ENCODE assay signal across 1 cellular context in the genomic region with DNA sequence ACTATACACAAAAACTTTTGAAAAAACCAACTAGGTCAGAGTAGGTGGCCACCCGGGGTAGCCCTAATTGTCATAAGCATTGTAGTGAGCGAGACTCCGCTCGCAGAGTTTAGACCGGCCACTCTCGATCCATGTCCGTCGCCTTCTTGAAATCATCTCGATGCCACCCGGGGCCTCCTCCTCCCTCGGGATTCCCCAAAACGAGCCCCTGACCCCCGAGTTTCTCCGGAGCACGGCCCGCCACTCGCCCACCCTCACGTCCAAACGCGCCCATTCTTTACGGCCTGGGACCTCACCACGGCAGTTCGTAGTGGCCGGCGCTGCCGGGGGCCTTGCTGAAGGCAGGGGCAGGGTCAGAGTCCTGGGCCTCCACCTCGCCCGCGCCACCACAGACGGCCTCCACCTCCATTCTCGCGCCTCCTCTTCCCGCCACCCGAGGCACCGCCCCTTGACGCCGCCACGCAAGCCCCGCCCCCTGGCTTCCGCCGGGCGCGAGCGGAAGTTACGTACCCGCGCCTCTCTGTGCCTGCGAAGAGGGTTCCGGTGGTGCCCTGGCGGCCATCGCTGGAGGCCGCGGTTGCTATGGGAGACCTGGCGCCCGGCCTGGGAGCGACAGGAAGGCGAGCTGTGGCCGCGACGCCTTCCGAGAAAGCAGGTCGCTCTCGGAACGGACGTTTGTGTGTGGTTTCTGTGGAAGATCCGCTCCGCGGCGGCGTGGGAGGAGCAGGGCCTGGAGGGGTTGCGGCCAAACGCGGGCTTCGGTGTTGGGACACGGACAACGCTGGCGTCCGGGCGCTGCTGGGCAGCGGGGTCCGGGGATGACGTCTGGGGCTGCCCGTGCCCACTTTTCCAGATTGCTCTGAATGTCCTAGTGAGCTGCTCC.
TF ChIP-seq lines count a peak whose summit lies in the region.

RFC2 (minus strand) TSS at position 425 of the 883 bp plus-strand sequence; CDS start at position 409, 16 bp downstream.

TF ChIP-seq in GM23338, 12 proteins besides CTCF, POLR2A, EP300 and RAD21 (continued from another document):
- TF ChIP-seq ZNF462 (CRISPR knock-in tag; IDR thresholded peaks at IDR 0.05) (no peak), POLR2AphosphoS5 (IDR thresholded peaks at IDR 0.05; ENCODE audit: low read depth) (peak; percentile 95), STAT1 (IDR thresholded peaks at IDR 0.05; ENCODE audit: unreplicated experiment) (no peak), EZH2 (IDR thresholded peaks at IDR 0.05; ENCODE audit: low read depth, unreplicated experiment) (no peak), EZH2phosphoT487 (IDR thresholded peaks at IDR 0.05; ENCODE audit: unreplicated experiment) (no peak), ZNF331 (CRISPR knock-in tag; IDR thresholded peaks at IDR 0.05; ENCODE audit: low read depth) (no peak), NANOG (IDR thresholded peaks at IDR 0.05; ENCODE audit: borderline replicate concordance) (no peak), JUNB (IDR thresholded peaks at IDR 0.05; ENCODE audit: unreplicated experiment) (no peak), CREB1 (CRISPR knock-in tag; IDR thresholded peaks at IDR 0.05; ENCODE audit: low read depth) (peak; percentile 92)
- TF ChIP-seq, protein P1, sequence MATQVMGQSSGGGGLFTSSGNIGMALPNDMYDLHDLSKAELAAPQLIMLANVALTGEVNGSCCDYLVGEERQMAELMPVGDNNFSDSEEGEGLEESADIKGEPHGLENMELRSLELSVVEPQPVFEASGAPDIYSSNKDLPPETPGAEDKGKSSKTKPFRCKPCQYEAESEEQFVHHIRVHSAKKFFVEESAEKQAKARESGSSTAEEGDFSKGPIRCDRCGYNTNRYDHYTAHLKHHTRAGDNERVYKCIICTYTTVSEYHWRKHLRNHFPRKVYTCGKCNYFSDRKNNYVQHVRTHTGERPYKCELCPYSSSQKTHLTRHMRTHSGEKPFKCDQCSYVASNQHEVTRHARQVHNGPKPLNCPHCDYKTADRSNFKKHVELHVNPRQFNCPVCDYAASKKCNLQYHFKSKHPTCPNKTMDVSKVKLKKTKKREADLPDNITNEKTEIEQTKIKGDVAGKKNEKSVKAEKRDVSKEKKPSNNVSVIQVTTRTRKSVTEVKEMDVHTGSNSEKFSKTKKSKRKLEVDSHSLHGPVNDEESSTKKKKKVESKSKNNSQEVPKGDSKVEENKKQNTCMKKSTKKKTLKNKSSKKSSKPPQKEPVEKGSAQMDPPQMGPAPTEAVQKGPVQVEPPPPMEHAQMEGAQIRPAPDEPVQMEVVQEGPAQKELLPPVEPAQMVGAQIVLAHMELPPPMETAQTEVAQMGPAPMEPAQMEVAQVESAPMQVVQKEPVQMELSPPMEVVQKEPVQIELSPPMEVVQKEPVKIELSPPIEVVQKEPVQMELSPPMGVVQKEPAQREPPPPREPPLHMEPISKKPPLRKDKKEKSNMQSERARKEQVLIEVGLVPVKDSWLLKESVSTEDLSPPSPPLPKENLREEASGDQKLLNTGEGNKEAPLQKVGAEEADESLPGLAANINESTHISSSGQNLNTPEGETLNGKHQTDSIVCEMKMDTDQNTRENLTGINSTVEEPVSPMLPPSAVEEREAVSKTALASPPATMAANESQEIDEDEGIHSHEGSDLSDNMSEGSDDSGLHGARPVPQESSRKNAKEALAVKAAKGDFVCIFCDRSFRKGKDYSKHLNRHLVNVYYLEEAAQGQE (IDR thresholded peaks at IDR 0.05; ENCODE audit: unreplicated experiment), result no peak
- TF ChIP-seq, protein P2, sequence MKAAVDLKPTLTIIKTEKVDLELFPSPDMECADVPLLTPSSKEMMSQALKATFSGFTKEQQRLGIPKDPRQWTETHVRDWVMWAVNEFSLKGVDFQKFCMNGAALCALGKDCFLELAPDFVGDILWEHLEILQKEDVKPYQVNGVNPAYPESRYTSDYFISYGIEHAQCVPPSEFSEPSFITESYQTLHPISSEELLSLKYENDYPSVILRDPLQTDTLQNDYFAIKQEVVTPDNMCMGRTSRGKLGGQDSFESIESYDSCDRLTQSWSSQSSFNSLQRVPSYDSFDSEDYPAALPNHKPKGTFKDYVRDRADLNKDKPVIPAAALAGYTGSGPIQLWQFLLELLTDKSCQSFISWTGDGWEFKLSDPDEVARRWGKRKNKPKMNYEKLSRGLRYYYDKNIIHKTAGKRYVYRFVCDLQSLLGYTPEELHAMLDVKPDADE (IDR thresholded peaks at IDR 0.05), result peak; percentile 52; the same call in 1 of the 2 replicates
